Comparison of ENCODE assay signal across 25 cellular contexts in genomic region chr9:137202966-137203365, GRCh38. TPM values are rescaled to one million over a fixed set of nuclear protein-coding genes. Genes with fewer than 3 reads are reported as not detected.
A peak's percentile ranks its signal among the peaks of the same experiment; 100 is the strongest.
DNase-seq lines count a peak whose midpoint lies in the region; ATAC-seq, FAIRE-seq and TF ChIP-seq lines count a peak whose summit lies in the region.
"Had no signal": no experiment of that assay in that cellular context is flagged by ENCODE, and none has a peak within 500 bp of the region (broad histone marks: within the 10 kb centered on the region; RNA-seq: fewer than 3 reads in every experiment).

No MANE protein-coding gene starts in this region.

- in situ Hi-C loops in K562 (cut with MboI), result no loop called here

- TF ChIP-seq POLR2A in K562 (conservative IDR thresholded peaks at IDR 0.05) (no peak), adrenal gland (IDR thresholded peaks at IDR 0.05) (no peak)

- no peak for DNase-seq in CD8-positive, alpha-beta T cell
- DNase-seq in NT2/D1 (ENCODE audit: low read depth, low spot score) (no peak), K562 (ENCODE audit: extremely low read depth in 1 of 4, low spot score in 3 of 4) (no peak), progenitor cell of endocrine pancreas (ENCODE audit: low spot score, unreplicated experiment) (no peak), DMS79 (lab: John Stamatoyannopoulos, UW) (no peak), cerebellar cortex (ENCODE audit: low spot score) (no peak), adrenal gland (no peak)
- DNase-seq: activated CD4-positive, alpha-beta T cell treated with anti-CD3 and anti-CD28 coated beads for 1 hour; activated CD8-positive, alpha-beta memory T cell treated with anti-CD3 and anti-CD28 coated beads, Interleukin-2, amount 10 ng/mL, durations not matched to agents 7 days and 5 days; activated effector memory CD4-positive, alpha-beta T cell treated with Interleukin-2 at 50 U/mL for 16 hours; Caco-2; kidney glomerular epithelial cell; mammary epithelial cell; NCI-H1092 treated with DMSO at 0.1 percent for 48 hours; NCI-H2081 treated with DMSO at 0.1 percent for 48 hours; NCI-H510A; RPMI8226; stimulated activated CD4-positive, alpha-beta T cell treated with anti-CD3 and anti-CD28 coated beads, Interleukin-12 subunit alpha, Interleukin-12 subunit beta, amount 100 ng/mL, for 4 hours; stimulated activated CD4-positive, alpha-beta T cell treated with anti-CD3 and anti-CD28 coated beads, Interleukin-4, amount 100 ng/mL, for 4 hours; transverse colon had no signal

- POLR2A ChIA-PET in CD8-positive, alpha-beta T cell (lab: Charles Lee), result interaction anchor here (2.3 to 2.9 kb wide), 2 partner anchors 15 to 38 kb away, joined by 10 to 33 read pairs; partner anchors contain the start of genes ANAPC2, SSNA1 and TUBB4B
- POLR2A ChIA-PET in K562 (lab: Yijun Ruan, JAX), result interaction anchor here (1.5 to 5.7 kb wide), 2 partner anchors 8 to 13 kb away, joined by 5 to 56 read pairs; partner anchors contain the start of genes ANAPC2 and SSNA1

- peaks cover 7% of the 10 kb centered on the region for H3K36me3 Mint-ChIP-seq in CD8-positive, alpha-beta T cell
- H3K36me3 Mint-ChIP-seq in progenitor cell of endocrine pancreas (ENCODE audit: insufficient read depth), result peaks cover 3% of the 10 kb centered on the region

- H3K4me1 ChIP-seq in CD8-positive, alpha-beta T cell (ENCODE audit: insufficient read depth, low read length), result peaks cover 35% of the 10 kb centered on the region
- H3K4me1 ChIP-seq in NT2/D1 (ENCODE audit: insufficient read depth, insufficient read length) (peaks cover 26% of the 10 kb centered on the region), K562 (replicated peaks in 1 of 2; ENCODE audit: control insufficient read depth in 2 of 2, insufficient read depth in 2 of 2, low read length in 2 of 2) (peaks cover 41 to 81% of the 10 kb centered on the region in 2 experiments), adrenal gland (replicated peaks in 1 of 2) (peaks cover 15 to 64% of the 10 kb centered on the region in 2 donors)

- H3K4me2 ChIP-seq in K562 (ENCODE audit: insufficient read depth, low read length), result peak overlapping the region; percentile 26

- CTCF ChIA-PET in CD8-positive, alpha-beta T cell (lab: Charles Lee), result interaction anchor here (2.3 kb wide), 1 partner anchor 20 kb away, joined by 6 read pairs; no protein-coding TSS in a partner anchor
- CTCF ChIA-PET in K562 (lab: Yijun Ruan, JAX; ENCODE audit: low intra/inter-chr PET ratio), result no interaction called here

- no peak for TF ChIP-seq EP300 in K562 (IDR thresholded peaks at IDR 0.05; ENCODE audit: low read length)

- H3K4me3 ChIP-seq in CD8-positive, alpha-beta T cell (ENCODE audit: low read depth, low read length), result no peak overlapping the region
- H3K4me3 ChIP-seq in NT2/D1 (ENCODE audit: insufficient read length, low read depth) (no peak overlapping the region), K562 (no peak overlapping the region), adrenal gland (no peak overlapping the region)
- H3K4me3 ChIP-seq: coronary artery, GM23338, transverse colon had no signal

- intact Hi-C loops in CD8-positive, alpha-beta T cell (cut with DNase I, micrococcal nuclease), result no loop called here
- intact Hi-C loops in K562 (cut with micrococcal nuclease), result no loop called here
- intact Hi-C loops in adrenal gland (cut with DNase I), result no loop called here

- H3K79me2 ChIP-seq in K562 (ENCODE audit: control insufficient read depth, insufficient read depth, low read length), result peaks cover 78% of the 10 kb centered on the region

- H3K9ac ChIP-seq in NT2/D1 (ENCODE audit: insufficient read length, low read depth) (peak overlapping the region; percentile 53), K562 (ENCODE audit: insufficient read depth in 1 of 2, low read depth in 2 of 2, low read length in 2 of 2) (peak overlapping the region in 1 of 2 experiments; percentile 57; a peak in 1 of 4 replicates)

- H3K27ac ChIP-seq in CD8-positive, alpha-beta T cell (ENCODE audit: low read depth, low read length), result no peak overlapping the region
- H3K27ac ChIP-seq in K562 (ENCODE audit: extremely low read depth, low read depth, low read length) (no peak overlapping the region), adrenal gland (no peak overlapping the region)
- H3K27ac ChIP-seq: breast epithelium, coronary artery, transverse colon had no signal

- H3K27ac Mint-ChIP-seq in CD8-positive, alpha-beta T cell, result no peak overlapping the region
- H3K27ac Mint-ChIP-seq in progenitor cell of endocrine pancreas, result peak overlapping the region; percentile 90
- H3K27ac Mint-ChIP-seq: activated CD8-positive, alpha-beta memory T cell treated with anti-CD3 and anti-CD28 coated beads, Interleukin-2, amount 10 ng/mL, durations not matched to agents 7 days and 5 days; GM23338 had no signal

- H3K9me3 ChIP-seq in CD8-positive, alpha-beta T cell (ENCODE audit: low read length), result no peaks in the 10 kb centered on the region
- no peaks in the 10 kb centered on the region for H3K9me3 ChIP-seq in NT2/D1 (ENCODE audit: insufficient read depth, low read length)
- no peaks in the 10 kb centered on the region for H3K9me3 ChIP-seq in K562 (replicated peaks; ENCODE audit: control insufficient read depth, insufficient read depth, low read depth, low read length)
- no peaks in the 10 kb centered on the region for H3K9me3 ChIP-seq in adrenal gland (replicated peaks in 1 of 3)
- H3K9me3 ChIP-seq: breast epithelium, Caco-2, transverse colon had no signal

- H4K20me1 ChIP-seq in K562 (replicated peaks; ENCODE audit: control insufficient read depth, insufficient read depth, low read length), result peaks cover 5% of the 10 kb centered on the region

- H3K4me1 Mint-ChIP-seq in CD8-positive, alpha-beta T cell (ENCODE audit: low read depth), result peaks cover 43% of the 10 kb centered on the region
- peaks cover 34% of the 10 kb centered on the region for H3K4me1 Mint-ChIP-seq in progenitor cell of endocrine pancreas (ENCODE audit: low read depth)

- peaks cover 3% of the 10 kb centered on the region for H3K9me1 ChIP-seq in K562 (ENCODE audit: control insufficient read depth, insufficient read depth, low read length)

- whole genome bisulfite sequencing in K562 (ENCODE audit: insufficient coverage, low coverage, missing lambda C conversion rate), result 27% methylated on average over 8 of the region's 8 CpGs
- WGBS in adrenal gland, 4 donors, result 69 to 82% (median 78%) methylated on average over 8 of the region's 8 CpGs

- no peak for TF ChIP-seq CTCF in CD8-positive, alpha-beta T cell (IDR thresholded peaks at IDR 0.05)
- TF ChIP-seq CTCF in K562 (IDR thresholded peaks at IDR 0.05 in 2 of 3, conservative IDR thresholded peaks at IDR 0.05 in 1 of 3; ENCODE audit: insufficient read depth in 2 of 3, low read depth in 1 of 3, low read length in 3 of 3) (no peak), progenitor cell of endocrine pancreas (IDR thresholded peaks at IDR 0.05; ENCODE audit: unreplicated experiment) (no peak), adrenal gland (IDR thresholded peaks at IDR 0.05) (no peak)

- no TSS peak for BruUV-seq in K562 (replicated peaks; lab: Mats Ljungman, UMichigan)

- H3K4me3 Mint-ChIP-seq in CD8-positive, alpha-beta T cell, result peak overlapping the region; percentile 22
- peak overlapping the region; percentile 24 for H3K4me3 Mint-ChIP-seq in progenitor cell of endocrine pancreas (ENCODE audit: low read depth)

- H3K9me3 Mint-ChIP-seq in CD8-positive, alpha-beta T cell, result no peaks in the 10 kb centered on the region
- H3K9me3 Mint-ChIP-seq in progenitor cell of endocrine pancreas (ENCODE audit: low read depth), result no peaks in the 10 kb centered on the region
- H3K9me3 Mint-ChIP-seq: GM23338 had no signal

- no peak overlapping the region for H2AFZ ChIP-seq in K562 (ENCODE audit: low read depth, low read length)
- H2AFZ ChIP-seq: GM23338 had no signal

- no peak for ATAC-seq in CD8-positive, alpha-beta T cell
- no peak for ATAC-seq in K562
- ATAC-seq: activated CD8-positive, alpha-beta memory T cell treated with anti-CD3 and anti-CD28 coated beads, Interleukin-2, amount 10 ng/mL, durations not matched to agents 7 days and 5 days; GM23338; SK-N-SH treated with all-trans-retinoic acid at 6 μM for 48 hours had no signal

- FAIRE-seq in K562 (lab: Jason Lieb, UNC), result no peak
- FAIRE-seq: TTC549 had no signal

- H3K27me3 Mint-ChIP-seq in CD8-positive, alpha-beta T cell (ENCODE audit: low read depth), result no peaks in the 10 kb centered on the region
- H3K27me3 Mint-ChIP-seq in progenitor cell of endocrine pancreas, result no peaks in the 10 kb centered on the region
- H3K27me3 Mint-ChIP-seq: activated CD8-positive, alpha-beta memory T cell treated with anti-CD3 and anti-CD28 coated beads, Interleukin-2, amount 10 ng/mL, durations not matched to agents 7 days and 5 days had no signal

- H3K27me3 ChIP-seq in CD8-positive, alpha-beta T cell (ENCODE audit: insufficient read depth, low read length), result no peaks in the 10 kb centered on the region
- H3K27me3 ChIP-seq in NT2/D1 (ENCODE audit: insufficient read depth, insufficient read length) (no peaks in the 10 kb centered on the region), K562 (ENCODE audit: control insufficient read depth in 2 of 2, insufficient read depth in 2 of 2, low read length in 2 of 2) (no peaks in the 10 kb centered on the region), adrenal gland (no peaks in the 10 kb centered on the region)
- H3K27me3 ChIP-seq: breast epithelium, transverse colon had no signal

- no peaks in the 10 kb centered on the region for H3K36me3 ChIP-seq in CD8-positive, alpha-beta T cell (ENCODE audit: insufficient read depth, low read length)
- H3K36me3 ChIP-seq in NT2/D1 (ENCODE audit: insufficient read depth, insufficient read length, low read length) (peaks cover 34% of the 10 kb centered on the region), K562 (ENCODE audit: control insufficient read depth, insufficient read depth, low read length) (peaks cover 30% of the 10 kb centered on the region; the same call in 2 of the 3 replicates), adrenal gland (replicated peaks in 1 of 2) (no peaks in the 10 kb centered on the region)
- H3K36me3 ChIP-seq: breast epithelium, transverse colon had no signal

- TF ChIP-seq RAD21 in K562 (CRISPR knock-in tag; conservative IDR thresholded peaks at IDR 0.05 in 1 of 2, IDR thresholded peaks at IDR 0.05 in 1 of 2), result no peak

RNA-seq across cellular contexts. Expression of gene TPRN, which starts 2.4 kb away (rescaled TPM):
- total RNA-seq in CD8-positive, alpha-beta T cell, result 1 to 10 TPM; 4.1 to 4.4 TPM
- 9.5 and 37.4 TPM in 2 replicates for total RNA-seq in K562 (2011; cell fraction: chromatin; rRNA removed; ENCODE audit: low replicate concordance)
- total RNA-seq in K562 (2011; cell fraction: nucleolus; rRNA removed), result 29.0 and 30.9 TPM in 2 replicates
- total RNA-seq in K562 (2011; cell fraction: nucleoplasm; rRNA removed), result 12.3 and 12.6 TPM in 2 replicates
- total RNA-seq in K562 (2014; rRNA removed) (20.0 and 23.5 TPM in 2 replicates), K562 (2014; rRNA removed; fragmentation: Illumina TruSeq; extraction: Trizol) (1.7 and 2.5 TPM in 2 replicates), K562 (2015; rRNA removed; fragmentation: Illumina TruSeq; extraction: Trizol) (24.2 and 28.2 TPM in 2 replicates), K562 (2021) (30.3 and 31.9 TPM in 2 replicates), progenitor cell of endocrine pancreas (18.8 and 20.7 TPM in 2 replicates), adrenal gland (10 to 100 TPM in 5 of 8 donors, 1 to 10 TPM in 3; 5.0 to 23.5 (median 11.0) TPM)
- polyA plus RNA-seq in K562 (2011; rRNA removed) (3.2 and 4.2 TPM in 2 replicates), K562 (2014; fragmentation: Illumina TruSeq; extraction: Trizol) (4.4 and 12.5 TPM in 2 replicates), K562 (2014; fragmentation: Nextera tagmentation; extraction: Ambion mirVana) (under 1 TPM; 0.31 to 0.34 TPM), K562 (2014; rRNA removed) (11.8 and 14.4 TPM in 2 replicates), adrenal gland (1 to 10 TPM; 1.4 to 7.6 (median 3.4) TPM)
- polyA plus RNA-seq in K562 (2011; cell fraction: cytosol; rRNA removed), result 5.2 and 13.0 TPM in 2 replicates
- polyA plus RNA-seq in K562 (2011; cell fraction: nucleus; rRNA removed), result 25.2 and 33.9 TPM in 2 replicates
- polyA plus RNA-seq in K562 (2012), result 16.5 and 21.3 TPM in 2 replicates
- polyA minus RNA-seq in K562 (2011; rRNA and poly(A)+ RNA removed), result 2.3 and 2.9 TPM in 2 replicates
- 11.2 and 13.6 TPM in 2 replicates for polyA minus RNA-seq in K562 (2011; cell fraction: cytosol; rRNA and poly(A)+ RNA removed)
- 10.9 and 14.7 TPM in 2 replicates for polyA minus RNA-seq in K562 (2011; cell fraction: nucleus; rRNA and poly(A)+ RNA removed)

RNA-seq across cellular contexts. Expression of gene TMEM203, which starts 2.5 kb away (rescaled TPM):
- 10 to 100 TPM; 21.4 to 22.6 TPM for total RNA-seq in CD8-positive, alpha-beta T cell
- total RNA-seq in K562 (2011; cell fraction: chromatin; rRNA removed; ENCODE audit: low replicate concordance), result 27.1 and 46.3 TPM in 2 replicates
- 44.2 and 58.9 TPM in 2 replicates for total RNA-seq in K562 (2011; cell fraction: nucleolus; rRNA removed)
- total RNA-seq in K562 (2011; cell fraction: nucleoplasm; rRNA removed), result 51.0 and 55.5 TPM in 2 replicates
- total RNA-seq in K562 (2014; rRNA removed) (37.6 and 56.5 TPM in 2 replicates), K562 (2014; rRNA removed; fragmentation: Illumina TruSeq; extraction: Trizol) (34.2 and 35.7 TPM in 2 replicates), K562 (2015; rRNA removed; fragmentation: Illumina TruSeq; extraction: Trizol) (37.4 and 38.2 TPM in 2 replicates), K562 (2021) (59.5 and 64.2 TPM in 2 replicates), progenitor cell of endocrine pancreas (35.2 and 36.2 TPM in 2 replicates), adrenal gland (10 to 100 TPM; 35.8 to 48.4 (median 42.3) TPM)
- polyA plus RNA-seq in K562 (2011; rRNA removed) (40.5 and 45.9 TPM in 2 replicates), K562 (2014; fragmentation: Illumina TruSeq; extraction: Trizol) (38.7 and 46.8 TPM in 2 replicates), K562 (2014; fragmentation: Nextera tagmentation; extraction: Ambion mirVana) (10 to 100 TPM in 1 of 2 experiments, 1 to 10 TPM in 1; 8.8 to 13.6 TPM), K562 (2014; rRNA removed) (38.2 and 47.5 TPM in 2 replicates), adrenal gland (10 to 100 TPM; 21.7 to 30.2 (median 28.4) TPM)
- 47.5 and 60.9 TPM in 2 replicates for polyA plus RNA-seq in K562 (2011; cell fraction: cytosol; rRNA removed)
- polyA plus RNA-seq in K562 (2011; cell fraction: nucleus; rRNA removed), result 30.9 and 31.8 TPM in 2 replicates
- polyA plus RNA-seq in K562 (2012), result 38.7 and 41.5 TPM in 2 replicates
- 25.8 and 27.5 TPM in 2 replicates for polyA minus RNA-seq in K562 (2011; rRNA and poly(A)+ RNA removed)
- 20.5 and 26.1 TPM in 2 replicates for polyA minus RNA-seq in K562 (2011; cell fraction: cytosol; rRNA and poly(A)+ RNA removed)
- polyA minus RNA-seq in K562 (2011; cell fraction: nucleus; rRNA and poly(A)+ RNA removed), result 11.0 and 18.3 TPM in 2 replicates

RNA-seq across cellular contexts. Expression of gene NDOR1, which starts 2.5 kb away (rescaled TPM):
- 10 to 100 TPM; 18.6 to 23.1 TPM for total RNA-seq in CD8-positive, alpha-beta T cell
- 31.8 and 95.9 TPM in 2 replicates for total RNA-seq in K562 (2011; cell fraction: chromatin; rRNA removed; ENCODE audit: low replicate concordance)
- 71.7 and 83.3 TPM in 2 replicates for total RNA-seq in K562 (2011; cell fraction: nucleolus; rRNA removed)
- 36.2 and 42.8 TPM in 2 replicates for total RNA-seq in K562 (2011; cell fraction: nucleoplasm; rRNA removed)
- total RNA-seq in K562 (2014; rRNA removed) (15.7 and 30.2 TPM in 2 replicates), K562 (2014; rRNA removed; fragmentation: Illumina TruSeq; extraction: Trizol) (1.9 and 2.7 TPM in 2 replicates), K562 (2015; rRNA removed; fragmentation: Illumina TruSeq; extraction: Trizol) (11.0 and 11.3 TPM in 2 replicates), K562 (2021) (32.6 and 36.9 TPM in 2 replicates), progenitor cell of endocrine pancreas (35.1 and 37.4 TPM in 2 replicates), adrenal gland (10 to 100 TPM in 7 of 8 donors, 1 to 10 TPM in 1; 9.5 to 21.4 (median 13.7) TPM)
- polyA plus RNA-seq in K562 (2011; rRNA removed) (5.6 and 11.5 TPM in 2 replicates), K562 (2014; fragmentation: Illumina TruSeq; extraction: Trizol) (6.9 and 17.5 TPM in 2 replicates), K562 (2014; fragmentation: Nextera tagmentation; extraction: Ambion mirVana) (under 1 TPM; 0.06 TPM), K562 (2014; rRNA removed) (30.4 and 35.0 TPM in 2 replicates), adrenal gland (10 to 100 TPM in 2 of 3 donors, 1 to 10 TPM in 1; 1.6 to 36.4 (median 14.9) TPM)
- polyA plus RNA-seq in K562 (2011; cell fraction: cytosol; rRNA removed), result 11.3 and 23.7 TPM in 2 replicates
- polyA plus RNA-seq in K562 (2011; cell fraction: nucleus; rRNA removed), result 96.9 and 166 TPM in 2 replicates
- polyA plus RNA-seq in K562 (2012), result 19.8 and 29.6 TPM in 2 replicates
- 1.0 and 2.7 TPM in 2 replicates for polyA minus RNA-seq in K562 (2011; rRNA and poly(A)+ RNA removed)
- 9.8 and 12.8 TPM in 2 replicates for polyA minus RNA-seq in K562 (2011; cell fraction: cytosol; rRNA and poly(A)+ RNA removed)
- 16.9 and 17.4 TPM in 2 replicates for polyA minus RNA-seq in K562 (2011; cell fraction: nucleus; rRNA and poly(A)+ RNA removed)

RNA-seq across cellular contexts. Expression of gene SSNA1, which starts 14.5 kb away (rescaled TPM):
- 10 to 100 TPM; 28.8 to 29.6 TPM for total RNA-seq in CD8-positive, alpha-beta T cell
- 2.1 and 9.0 TPM in 2 replicates for total RNA-seq in K562 (2011; cell fraction: chromatin; rRNA removed; ENCODE audit: low replicate concordance)
- 24.7 and 27.9 TPM in 2 replicates for total RNA-seq in K562 (2011; cell fraction: nucleolus; rRNA removed)
- total RNA-seq in K562 (2011; cell fraction: nucleoplasm; rRNA removed), result 12.1 and 13.6 TPM in 2 replicates
- total RNA-seq in K562 (2014; rRNA removed), result 130 and 153 TPM in 2 replicates
- total RNA-seq in K562 (2014; rRNA removed; fragmentation: Illumina TruSeq; extraction: Trizol), result 8.7 and 16.8 TPM in 2 replicates
- total RNA-seq in K562 (2015; rRNA removed; fragmentation: Illumina TruSeq; extraction: Trizol), result 74.7 and 76.7 TPM in 2 replicates
- total RNA-seq in K562 (2021), result 96.4 and 106 TPM in 2 replicates
- polyA plus RNA-seq in K562 (2011; rRNA removed), result 40.5 and 43.4 TPM in 2 replicates
- polyA plus RNA-seq in K562 (2011; cell fraction: cytosol; rRNA removed), result 64.1 and 151 TPM in 2 replicates
- 31.5 and 49.3 TPM in 2 replicates for polyA plus RNA-seq in K562 (2011; cell fraction: nucleus; rRNA removed)
- polyA plus RNA-seq in K562 (2012), result 94.8 and 97.7 TPM in 2 replicates
- 57.1 and 101 TPM in 2 replicates for polyA plus RNA-seq in K562 (2014; fragmentation: Illumina TruSeq; extraction: Trizol)
- 10 to 100 TPM in 1 of 2 experiments, 1 to 10 TPM in 1; 1.9 to 11.8 TPM for polyA plus RNA-seq in K562 (2014; fragmentation: Nextera tagmentation; extraction: Ambion mirVana)
- polyA plus RNA-seq in K562 (2014; rRNA removed), result 114 and 137 TPM in 2 replicates
- 5.8 and 11.0 TPM in 2 replicates for polyA minus RNA-seq in K562 (2011; rRNA and poly(A)+ RNA removed)
- 18.9 and 27.1 TPM in 2 replicates for polyA minus RNA-seq in K562 (2011; cell fraction: cytosol; rRNA and poly(A)+ RNA removed)
- 7.0 and 10.3 TPM in 2 replicates for polyA minus RNA-seq in K562 (2011; cell fraction: nucleus; rRNA and poly(A)+ RNA removed)
- total RNA-seq in progenitor cell of endocrine pancreas, result 52.5 and 59.1 TPM in 2 replicates
- total RNA-seq in adrenal gland, result 10 to 100 TPM; 50.0 to 98.1 (median 65.4) TPM
- polyA plus RNA-seq in adrenal gland, result 100 to 1,000 TPM in 2 of 3 donors, 10 to 100 TPM in 1; 13.2 to 138 (median 127) TPM

RNA-seq across cellular contexts. Expression of gene ANAPC2, which starts 14.6 kb away (rescaled TPM):
- 100 to 1,000 TPM; 166 to 171 TPM for total RNA-seq in CD8-positive, alpha-beta T cell
- total RNA-seq in K562 (2011; cell fraction: chromatin; rRNA removed; ENCODE audit: low replicate concordance), result 116 and 279 TPM in 2 replicates
- total RNA-seq in K562 (2011; cell fraction: nucleolus; rRNA removed), result 160 and 161 TPM in 2 replicates
- 110 and 125 TPM in 2 replicates for total RNA-seq in K562 (2011; cell fraction: nucleoplasm; rRNA removed)
- total RNA-seq in K562 (2014; rRNA removed) (19.8 and 23.4 TPM in 2 replicates), K562 (2014; rRNA removed; fragmentation: Illumina TruSeq; extraction: Trizol) (5.8 and 8.0 TPM in 2 replicates), K562 (2015; rRNA removed; fragmentation: Illumina TruSeq; extraction: Trizol) (16.4 and 17.5 TPM in 2 replicates), K562 (2021) (50.7 and 56.5 TPM in 2 replicates), progenitor cell of endocrine pancreas (73.2 and 74.3 TPM in 2 replicates), adrenal gland (10 to 100 TPM; 21.2 to 72.1 (median 32.0) TPM)
- polyA plus RNA-seq in K562 (2011; rRNA removed) (17.7 and 22.1 TPM in 2 replicates), K562 (2014; fragmentation: Illumina TruSeq; extraction: Trizol) (10.1 and 19.3 TPM in 2 replicates), K562 (2014; fragmentation: Nextera tagmentation; extraction: Ambion mirVana) (under 1 TPM in 1 of 2 experiments, not detected in 1; 0.11 TPM), K562 (2014; rRNA removed) (41.6 and 46.1 TPM in 2 replicates), adrenal gland (100 to 1,000 TPM in 1 of 3 donors, 10 to 100 TPM in 1, 1 to 10 TPM in 1; 7.1 to 162 (median 89.7) TPM)
- polyA plus RNA-seq in K562 (2011; cell fraction: cytosol; rRNA removed), result 11.1 and 24.4 TPM in 2 replicates
- polyA plus RNA-seq in K562 (2011; cell fraction: nucleus; rRNA removed), result 195 and 268 TPM in 2 replicates
- 30.8 and 42.2 TPM in 2 replicates for polyA plus RNA-seq in K562 (2012)
- polyA minus RNA-seq in K562 (2011; rRNA and poly(A)+ RNA removed), result 10.4 and 13.3 TPM in 2 replicates
- 30.0 and 32.4 TPM in 2 replicates for polyA minus RNA-seq in K562 (2011; cell fraction: cytosol; rRNA and poly(A)+ RNA removed)
- 61.7 and 67.4 TPM in 2 replicates for polyA minus RNA-seq in K562 (2011; cell fraction: nucleus; rRNA and poly(A)+ RNA removed)
